In genomic region chr12:56206373-56207166, GRCh38 we compare ENCODE assay signal across 8 cellular contexts. TPM values are rescaled to one million over a fixed set of nuclear protein-coding genes. Genes with fewer than 3 reads are reported as not detected.
DNase-seq lines count a peak whose midpoint lies in the region; ATAC-seq, FAIRE-seq and TF ChIP-seq lines count a peak whose summit lies in the region.

No MANE protein-coding gene starts in this region.

- BruUV-seq in IMR-90 (replicated peaks; lab: Mats Ljungman, UMichigan) = no TSS peak

- no peak overlapping the region for H4K5ac ChIP-seq in IMR-90 (ENCODE audit: low read depth, low read length)

- no peak overlapping the region for H3K27ac Mint-ChIP-seq in neural progenitor cell
- no peak overlapping the region for H3K27ac Mint-ChIP-seq in activated T-helper 2 cell treated with anti-CD3 and anti-CD28 coated beads, Interferon-gamma antibody, Interleukin-2, Interleukin-4, amounts not matched to agents 10 μg/mL and 5 μg/mL and 100 μg/mL, durations not matched to agents 14 hours and 24 hours and 36 hours

- peaks cover 34% of the 10 kb centered on the region for H3F3A ChIP-seq in neural progenitor cell (ENCODE audit: low read depth)

- no peak overlapping the region for H2AFZ ChIP-seq in IMR-90 (replicated peaks; ENCODE audit: low read length, poor library complexity)
- H2AFZ ChIP-seq in neural progenitor cell (replicated peaks) = no peak overlapping the region

- in situ Hi-C loops in IMR-90 (cut with MboI; ENCODE audit: low sequenced_read_pairs) = no loop called here

- peaks cover 13% of the 10 kb centered on the region for H4K20me1 ChIP-seq in IMR-90 (ENCODE audit: insufficient read depth, low read length)
- no peaks in the 10 kb centered on the region for H4K20me1 ChIP-seq in neural progenitor cell (ENCODE audit: low read depth)

- WGBS in IMR-90 (ENCODE audit: extremely low coverage in 2 of 2, insufficient read length in 1 of 2), 2 experiments = 82% methylated on average over 7 of the region's 15 CpGs; no CpG with 5 or more reads in 1 of the 2 experiments

- no peak overlapping the region for H3K18ac ChIP-seq in IMR-90 (ENCODE audit: low read depth, low read length)

- H4K8ac ChIP-seq in IMR-90 (ENCODE audit: low read depth in 2 of 2, low read length in 2 of 2) = no peak overlapping the region

- H2BK5ac ChIP-seq in IMR-90 (ENCODE audit: low read depth, low read length, poor library complexity, severe bottlenecking) = no peak overlapping the region

- H3K27me3 Mint-ChIP-seq in neural progenitor cell (ENCODE audit: insufficient read depth, low read depth) = no peaks in the 10 kb centered on the region
- no peaks in the 10 kb centered on the region for H3K27me3 Mint-ChIP-seq in activated T-helper 2 cell treated with anti-CD3 and anti-CD28 coated beads, Interferon-gamma antibody, Interleukin-2, Interleukin-4, amounts not matched to agents 10 μg/mL and 5 μg/mL and 100 μg/mL, durations not matched to agents 14 hours and 24 hours and 36 hours (ENCODE audit: low read depth)

- no peak overlapping the region for H2BK120ac ChIP-seq in IMR-90 (ENCODE audit: low read depth, low read length)

- peak; percentile 58 for TF ChIP-seq CTCF in IMR-90 (conservative IDR thresholded peaks at IDR 0.05; ENCODE audit: low read depth, low read length)
- TF ChIP-seq CTCF in neural progenitor cell (IDR thresholded peaks at IDR 0.05) = peak; percentile 66

- H3K4me3 Mint-ChIP-seq in neural progenitor cell = peak overlapping the region; percentile 41
- H3K4me3 Mint-ChIP-seq in activated T-helper 2 cell treated with anti-CD3 and anti-CD28 coated beads, Interferon-gamma antibody, Interleukin-2, Interleukin-4, amounts not matched to agents 10 μg/mL and 5 μg/mL and 100 μg/mL, durations not matched to agents 14 hours and 24 hours and 36 hours (ENCODE audit: low read depth) = no peak overlapping the region

- peaks cover 45% of the 10 kb centered on the region for H3K36me3 ChIP-seq in IMR-90 (ENCODE audit: control insufficient read depth, insufficient read depth, low read length)
- H3K36me3 ChIP-seq in neural progenitor cell = peaks cover 4% of the 10 kb centered on the region

- DNase-seq in EH (ENCODE audit: low read depth) (peak; percentile 66), IMR-90 (peak; percentile 54), erythroblast (lab: John Stamatoyannopoulos, UW) (peak; percentile 67 to 81), neural progenitor cell (ENCODE audit: low spot score) (peak; percentile 69), RCC 7860 (ENCODE audit: low spot score) (no peak)
- DNase-seq in activated CD4-positive, alpha-beta T cell treated with anti-CD3 and anti-CD28 coated beads for 4 hours = peak; percentile 30 to 31
- no peak for DNase-seq in activated T-helper 2 cell treated with anti-CD3 and anti-CD28 coated beads, Interferon-gamma antibody, Interleukin-2, Interleukin-4, amounts not matched to agents 10 μg/mL and 5 μg/mL and 100 μg/mL, durations not matched to agents 14 hours and 24 hours and 36 hours (ENCODE audit: low spot score)

- no peaks in the 10 kb centered on the region for H3K9me3 Mint-ChIP-seq in neural progenitor cell
- no peaks in the 10 kb centered on the region for H3K9me3 Mint-ChIP-seq in activated T-helper 2 cell treated with anti-CD3 and anti-CD28 coated beads, Interferon-gamma antibody, Interleukin-2, Interleukin-4, amounts not matched to agents 10 μg/mL and 5 μg/mL and 100 μg/mL, durations not matched to agents 14 hours and 24 hours and 36 hours

- no peak overlapping the region for H3K56ac ChIP-seq in IMR-90 (ENCODE audit: extremely low read depth, insufficient read depth, low read length)

- peak; percentile 57 for TF ChIP-seq RAD21 in IMR-90 (IDR thresholded peaks at IDR 0.05; ENCODE audit: low read length)

- H2AK9ac ChIP-seq in IMR-90 (replicated peaks; ENCODE audit: low read depth, low read length, poor library complexity) = peak overlapping the region; percentile 81

- H3K4me1 ChIP-seq in IMR-90 (ENCODE audit: control insufficient read depth, insufficient read depth, low read length) (peaks cover 7% of the 10 kb centered on the region), neural progenitor cell (no peaks in the 10 kb centered on the region)

- TF ChIP-seq POLR2A in IMR-90 (IDR thresholded peaks at IDR 0.05; ENCODE audit: low read depth, low read length) (no peak), erythroblast (IDR thresholded peaks at IDR 0.05; ENCODE audit: low read length) (no peak)

- FAIRE-seq in RCC 7860 (lab: Jason Lieb, UNC) = no peak

- H4K91ac ChIP-seq in IMR-90 (ENCODE audit: insufficient read depth, low read depth, low read length) = no peak overlapping the region

- H3K79me2 ChIP-seq in neural progenitor cell (ENCODE audit: low read depth) = no peaks in the 10 kb centered on the region

- peak overlapping the region; percentile 70; the same call in 1 of the 2 replicates for H2AK5ac ChIP-seq in IMR-90 (ENCODE audit: low read depth, low read length)

- H3K23ac ChIP-seq in IMR-90 (ENCODE audit: low read depth, low read length) = no peak overlapping the region

- dilution Hi-C loops in IMR-90 (cut with HindIII; ENCODE audit: low sequenced_read_pairs, unreplicated experiment) = no loop called here

- H3K4me1 Mint-ChIP-seq in neural progenitor cell = no peaks in the 10 kb centered on the region
- peaks cover 1% of the 10 kb centered on the region for H3K4me1 Mint-ChIP-seq in activated T-helper 2 cell treated with anti-CD3 and anti-CD28 coated beads, Interferon-gamma antibody, Interleukin-2, Interleukin-4, amounts not matched to agents 10 μg/mL and 5 μg/mL and 100 μg/mL, durations not matched to agents 14 hours and 24 hours and 36 hours (ENCODE audit: low read depth)

- intact Hi-C loops in IMR-90 (cut with micrococcal nuclease) = loop anchor here (2.0 kb wide), 1 partner anchor 14 kb away; the partner anchor contains the start of gene RNF41
- intact Hi-C loops in activated T-helper 2 cell treated with anti-CD3 and anti-CD28 coated beads, Interferon-gamma antibody, Interleukin-2, Interleukin-4, amounts not matched to agents 10 μg/mL and 5 μg/mL and 100 μg/mL, durations not matched to agents 14 hours and 24 hours and 36 hours (cut with micrococcal nuclease) = no loop called here

- no peak overlapping the region for H2BK15ac ChIP-seq in IMR-90 (ENCODE audit: low read depth, low read length)

- no peak overlapping the region for H2BK20ac ChIP-seq in IMR-90 (ENCODE audit: low read depth, low read length)

- H3K4me2 ChIP-seq in IMR-90 (ENCODE audit: low read depth, low read length) (no peak overlapping the region), neural progenitor cell (no peak overlapping the region)

- H3K79me1 ChIP-seq in IMR-90 (ENCODE audit: low read depth in 1 of 2, low read length in 2 of 2) = peaks cover 10 to 36% of the 10 kb centered on the region in 2 experiments

- POLR2A ChIA-PET in IMR-90 (lab: Charles Lee; ENCODE audit: unreplicated experiment) = interaction anchor here (1.3 kb wide), 1 partner anchor 15 kb away, joined by 4 read pairs; the partner anchor contains the start of gene RNF41

- H3K27ac ChIP-seq in IMR-90 (ENCODE audit: insufficient read depth, low read length) (no peak overlapping the region), neural progenitor cell (no peak overlapping the region)

- CTCF ChIA-PET in IMR-90 (lab: Yijun Ruan, JAX) = interaction anchor here (1.2 to 1.5 kb wide), 2 partner anchors 9 to 15 kb away, joined by 4 to 6 read pairs; partner anchors contain the start of gene RNF41

- no peak overlapping the region for H3K14ac ChIP-seq in IMR-90 (replicated peaks; ENCODE audit: low read depth, low read length)

- no peaks in the 10 kb centered on the region for H3K9me3 ChIP-seq in IMR-90 (ENCODE audit: control insufficient read depth, insufficient read depth, low read length)
- H3K9me3 ChIP-seq in neural progenitor cell (ENCODE audit: low read depth) = no peaks in the 10 kb centered on the region

- H3K27me3 ChIP-seq in IMR-90 (ENCODE audit: control insufficient read depth, insufficient read depth, low read length) = no peaks in the 10 kb centered on the region
- H3K27me3 ChIP-seq in neural progenitor cell = no peaks in the 10 kb centered on the region

- no peak overlapping the region for H3K4ac ChIP-seq in IMR-90 (ENCODE audit: low read depth, low read length)

- H3K4me3 ChIP-seq in IMR-90 (ENCODE audit: insufficient read depth, low read depth, low read length) = no peak overlapping the region
- no peak overlapping the region for H3K4me3 ChIP-seq in neural progenitor cell

- no peaks in the 10 kb centered on the region; the same call in 1 of the 2 replicates for H3K9me1 ChIP-seq in IMR-90 (ENCODE audit: insufficient read depth, low read length)

- H3K36me3 Mint-ChIP-seq in neural progenitor cell = peaks cover 30% of the 10 kb centered on the region
- H3K36me3 Mint-ChIP-seq in activated T-helper 2 cell treated with anti-CD3 and anti-CD28 coated beads, Interferon-gamma antibody, Interleukin-2, Interleukin-4, amounts not matched to agents 10 μg/mL and 5 μg/mL and 100 μg/mL, durations not matched to agents 14 hours and 24 hours and 36 hours (ENCODE audit: low read depth) = peaks cover 41% of the 10 kb centered on the region

- H3K9ac ChIP-seq in IMR-90 (ENCODE audit: low read depth, low read length) (no peak overlapping the region), neural progenitor cell (no peak overlapping the region)

- ATAC-seq in IMR-90 (ENCODE audit: low read depth) (peak; percentile 68), HG02678 (IDR thresholded peaks at IDR 0.05; ENCODE audit: unreplicated experiment) (no peak)

RNA-seq across cellular contexts. Expression of gene RNF41, which starts 15.2 kb away (rescaled TPM):
- 191 and 272 TPM in 2 replicates for total RNA-seq in IMR-90 (2012; rRNA removed)
- 112 and 125 TPM in 2 replicates for polyA plus RNA-seq in IMR-90 (2012; rRNA removed)
- 83.1 and 122 TPM in 2 replicates for polyA plus RNA-seq in IMR-90 (2012; cell fraction: cytosol; rRNA removed)
- polyA plus RNA-seq in IMR-90 (2012; cell fraction: nucleus; rRNA removed; ENCODE audit: low replicate concordance) = 45.0 and 90.2 TPM in 2 replicates
- total RNA-seq in neural progenitor cell (ENCODE audit: low replicate concordance) = 52.1 and 68.9 TPM in 2 replicates
- 38.5 TPM in 2 replicates for total RNA-seq in activated T-helper 2 cell treated with anti-CD3 and anti-CD28 coated beads, Interferon-gamma antibody, Interleukin-2, Interleukin-4, amounts not matched to agents 10 μg/mL and 5 μg/mL and 100 μg/mL, durations not matched to agents 14 hours and 24 hours and 36 hours

RNA-seq across cellular contexts. Expression of gene SMARCC2, which starts 17.3 kb away (rescaled TPM):
- total RNA-seq in IMR-90 (2012; rRNA removed) = 41.4 and 42.3 TPM in 2 replicates
- polyA plus RNA-seq in IMR-90 (2012; rRNA removed) = 43.8 and 44.3 TPM in 2 replicates
- 13.3 and 20.0 TPM in 2 replicates for polyA plus RNA-seq in IMR-90 (2012; cell fraction: cytosol; rRNA removed)
- polyA plus RNA-seq in IMR-90 (2012; cell fraction: nucleus; rRNA removed; ENCODE audit: low replicate concordance) = 107 and 224 TPM in 2 replicates
- total RNA-seq in neural progenitor cell (ENCODE audit: low replicate concordance) = 92.3 and 103 TPM in 2 replicates
- 131 and 136 TPM in 2 replicates for total RNA-seq in activated T-helper 2 cell treated with anti-CD3 and anti-CD28 coated beads, Interferon-gamma antibody, Interleukin-2, Interleukin-4, amounts not matched to agents 10 μg/mL and 5 μg/mL and 100 μg/mL, durations not matched to agents 14 hours and 24 hours and 36 hours

RNA-seq across cellular contexts. Expression of gene NABP2, which starts 17.6 kb away (rescaled TPM):
- total RNA-seq in IMR-90 (2012; rRNA removed) = 29.2 and 31.4 TPM in 2 replicates
- 37.4 and 42.5 TPM in 2 replicates for polyA plus RNA-seq in IMR-90 (2012; rRNA removed)
- polyA plus RNA-seq in IMR-90 (2012; cell fraction: cytosol; rRNA removed) = 32.7 and 41.6 TPM in 2 replicates
- polyA plus RNA-seq in IMR-90 (2012; cell fraction: nucleus; rRNA removed; ENCODE audit: low replicate concordance) = 6.7 and 10.2 TPM in 2 replicates
- total RNA-seq in neural progenitor cell (ENCODE audit: low replicate concordance) = 27.9 and 40.9 TPM in 2 replicates
- 77.3 and 86.8 TPM in 2 replicates for total RNA-seq in activated T-helper 2 cell treated with anti-CD3 and anti-CD28 coated beads, Interferon-gamma antibody, Interleukin-2, Interleukin-4, amounts not matched to agents 10 μg/mL and 5 μg/mL and 100 μg/mL, durations not matched to agents 14 hours and 24 hours and 36 hours

RNA-seq across cellular contexts. Expression of gene SLC39A5, which starts 23.3 kb away (rescaled TPM):
- not detected in 2 replicates for total RNA-seq in IMR-90 (2012; rRNA removed)
- not detected in 2 replicates for polyA plus RNA-seq in IMR-90 (2012; rRNA removed)
- polyA plus RNA-seq in IMR-90 (2012; cell fraction: cytosol; rRNA removed) = 0.02 TPM in 1 of 2 replicates, not detected in the other
- polyA plus RNA-seq in IMR-90 (2012; cell fraction: nucleus; rRNA removed; ENCODE audit: low replicate concordance) = 0.77 and 0.96 TPM in 2 replicates
- total RNA-seq in neural progenitor cell (ENCODE audit: low replicate concordance) = 0.54 and 1.5 TPM in 2 replicates
- 0.39 and 1.4 TPM in 2 replicates for total RNA-seq in activated T-helper 2 cell treated with anti-CD3 and anti-CD28 coated beads, Interferon-gamma antibody, Interleukin-2, Interleukin-4, amounts not matched to agents 10 μg/mL and 5 μg/mL and 100 μg/mL, durations not matched to agents 14 hours and 24 hours and 36 hours

RNA-seq across cellular contexts. Expression of gene MYL6, which starts 48.4 kb away (rescaled TPM):
- total RNA-seq in IMR-90 (2012; rRNA removed) = 4,816 and 6,155 TPM in 2 replicates
- 6,979 and 8,569 TPM in 2 replicates for polyA plus RNA-seq in IMR-90 (2012; rRNA removed)
- polyA plus RNA-seq in IMR-90 (2012; cell fraction: cytosol; rRNA removed) = 4,737 and 9,751 TPM in 2 replicates
- 1,664 and 4,642 TPM in 2 replicates for polyA plus RNA-seq in IMR-90 (2012; cell fraction: nucleus; rRNA removed; ENCODE audit: low replicate concordance)
- 1,139 and 1,233 TPM in 2 replicates for total RNA-seq in neural progenitor cell (ENCODE audit: low replicate concordance)
- total RNA-seq in activated T-helper 2 cell treated with anti-CD3 and anti-CD28 coated beads, Interferon-gamma antibody, Interleukin-2, Interleukin-4, amounts not matched to agents 10 μg/mL and 5 μg/mL and 100 μg/mL, durations not matched to agents 14 hours and 24 hours and 36 hours = 1,051 and 1,067 TPM in 2 replicates

Comparison
In these comparisons a context has a peak if more than half of its experiments do, and no peak if none do; other contexts are left out.
1. DNase-seq: peak in EH (single experiment), IMR-90 (single experiment), activated CD4-positive, alpha-beta T cell treated with anti-CD3 and anti-CD28 coated beads for 4 hours (2 of 2), erythroblast (2 of 2) and neural progenitor cell (single experiment); none in RCC 7860 (single experiment) and activated T-helper 2 cell treated with anti-CD3 and anti-CD28 coated beads, Interferon-gamma antibody, Interleukin-2, Interleukin-4, amounts not matched to agents 10 μg/mL and 5 μg/mL and 100 μg/mL, durations not matched to agents 14 hours and 24 hours and 36 hours (single experiment).